In genomic region chr3:57165637-57166036, GRCh38 we compare ENCODE assay signal across 2 cellular contexts.
TF ChIP-seq lines count a peak whose summit lies in the region.

No MANE protein-coding gene starts in this region.

TF ChIP-seq in HCT116, 20 proteins besides CTCF, POLR2A, EP300 and RAD21:
- TF ChIP-seq MAX (IDR thresholded peaks at IDR 0.05) = no peak
- no peak for TF ChIP-seq ATF3 (IDR thresholded peaks at IDR 0.05)
- no peak for TF ChIP-seq EGR1 (IDR thresholded peaks at IDR 0.05; ENCODE audit: low read depth)
- no peak for TF ChIP-seq YY1 (IDR thresholded peaks at IDR 0.05; ENCODE audit: extremely low read depth, insufficient replicate concordance, low read depth, low read length)
- TF ChIP-seq SIN3A (IDR thresholded peaks at IDR 0.05; ENCODE audit: low read depth) = no peak

TF ChIP-seq in GM12878, 131 proteins besides CTCF, POLR2A, EP300 and RAD21:
- TF ChIP-seq ZZZ3 (IDR thresholded peaks at IDR 0.05; ENCODE audit: control insufficient read depth, insufficient read length, low read depth) = no peak
- no peak for TF ChIP-seq ATF7 (IDR thresholded peaks at IDR 0.05; ENCODE audit: low read depth)
- TF ChIP-seq ATF3 (IDR thresholded peaks at IDR 0.05; ENCODE audit: borderline replicate concordance, extremely low read depth, low read depth, low read length) = no peak
- no peak for TF ChIP-seq NR2C2 (IDR thresholded peaks at IDR 0.05; ENCODE audit: borderline replicate concordance, control insufficient read depth, insufficient read length, low read depth)
- TF ChIP-seq PBX3 (IDR thresholded peaks at IDR 0.05; ENCODE audit: insufficient replicate concordance, low read depth, low read length) = no peak
